12 cellular contexts compared by ENCODE assay signal in the genomic region with DNA sequence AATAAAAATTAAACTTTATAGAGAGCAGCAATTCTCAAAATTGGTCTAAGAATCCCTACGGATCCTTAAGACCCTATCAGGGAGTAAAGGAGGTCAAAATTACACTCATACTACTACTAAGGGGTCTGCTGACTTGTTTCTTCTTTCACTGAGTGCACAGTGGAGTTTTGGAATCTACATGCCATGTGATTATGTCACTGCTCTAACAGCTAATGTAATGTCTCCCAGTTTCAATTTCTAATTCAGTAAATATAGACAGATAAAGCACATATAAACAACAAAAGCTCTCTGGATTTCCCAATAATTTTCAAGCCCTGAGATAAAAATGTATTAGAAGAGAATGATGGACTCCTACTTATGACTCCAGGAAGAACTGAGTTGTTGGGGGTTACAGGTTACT.
DNase-seq lines count a peak whose midpoint lies in the region; ATAC-seq and TF ChIP-seq lines count a peak whose summit lies in the region.
"Had no signal": no experiment of that assay in that cellular context is flagged by ENCODE, and none has a peak within 500 bp of the region (broad histone marks: within the 10 kb centered on the region; RNA-seq: fewer than 3 reads in every experiment).

No MANE protein-coding gene starts in this region.

- H3K4me3 Mint-ChIP-seq in Calu3 (ENCODE audit: low read depth, unreplicated experiment), result no peak overlapping the region
- no peak overlapping the region for H3K4me3 Mint-ChIP-seq in activated naive CD8-positive, alpha-beta T cell treated with anti-CD3 and anti-CD28 coated beads, Interleukin-2, amount 10 ng/mL, durations not matched to agents 7 days and 5 days
- H3K4me3 Mint-ChIP-seq in mesothelial cell of epicardium, result no peak overlapping the region

- H3K27ac ChIP-seq in ACC112 (ENCODE audit: low read depth, low read length), result peak overlapping the region; percentile 14; the same call in 1 of the 2 replicates
- H3K27ac ChIP-seq: foreskin keratinocyte, psoas muscle had no signal

- in situ Hi-C loops in GM13977 (cut with MboI; ENCODE audit: low pct_unique_long_range_greater_than_20kb, low sequenced_read_pairs, unreplicated experiment), result no loop called here

- no peak for TF ChIP-seq CTCF in Calu3 (IDR thresholded peaks at IDR 0.05; ENCODE audit: unreplicated experiment)
- TF ChIP-seq CTCF in mesothelial cell of epicardium (IDR thresholded peaks at IDR 0.05; ENCODE audit: unreplicated experiment), result no peak
- TF ChIP-seq CTCF in GM13977 (IDR thresholded peaks at IDR 0.05; ENCODE audit: extremely low read depth, insufficient read depth, missing control alignments), result no peak

- H3K4me1 ChIP-seq in ACC112 (ENCODE audit: control insufficient read depth, insufficient read depth, low read length, unreplicated experiment), result peaks cover 19% of the 10 kb centered on the region
- H3K4me1 ChIP-seq: foreskin keratinocyte, psoas muscle had no signal

- CTCF ChIA-PET in Calu3 (lab: Charles Lee), result no interaction called here

- no peaks in the 10 kb centered on the region for H3K27me3 ChIP-seq in ACC112 (ENCODE audit: insufficient read depth, low read length)
- H3K27me3 ChIP-seq: adrenal gland, foreskin keratinocyte had no signal

- no peak for ATAC-seq in activated naive CD8-positive, alpha-beta T cell treated with anti-CD3 and anti-CD28 coated beads, Interleukin-2, amount 10 ng/mL, durations not matched to agents 7 days and 5 days (ENCODE audit: low read depth)
- ATAC-seq: foreskin keratinocyte, psoas muscle had no signal

- peaks cover 5% of the 10 kb centered on the region for H3K79me2 ChIP-seq in ACC112 (ENCODE audit: control insufficient read depth, insufficient read depth, low read length, unreplicated experiment)

- no peaks in the 10 kb centered on the region for H3K9me3 Mint-ChIP-seq in Calu3 (ENCODE audit: low read depth, unreplicated experiment)
- H3K9me3 Mint-ChIP-seq in activated naive CD8-positive, alpha-beta T cell treated with anti-CD3 and anti-CD28 coated beads, Interleukin-2, amount 10 ng/mL, durations not matched to agents 7 days and 5 days, result no peaks in the 10 kb centered on the region
- no peaks in the 10 kb centered on the region for H3K9me3 Mint-ChIP-seq in mesothelial cell of epicardium

- H3K36me3 Mint-ChIP-seq in Calu3 (ENCODE audit: insufficient read depth, unreplicated experiment) (peaks cover 41% of the 10 kb centered on the region), mesothelial cell of epicardium (peaks cover 58% of the 10 kb centered on the region)
- peaks cover 47% of the 10 kb centered on the region for H3K36me3 Mint-ChIP-seq in activated naive CD8-positive, alpha-beta T cell treated with anti-CD3 and anti-CD28 coated beads, Interleukin-2, amount 10 ng/mL, durations not matched to agents 7 days and 5 days

- H2AFZ ChIP-seq in ACC112 (ENCODE audit: low read length, unreplicated experiment), result no peak overlapping the region

- DNase-seq in Calu3, result no peak
- no peak for DNase-seq in activated naive CD8-positive, alpha-beta T cell treated with anti-CD3 and anti-CD28 coated beads, Interleukin-2, amount 10 ng/mL, durations not matched to agents 7 days and 5 days
- DNase-seq in mesothelial cell of epicardium (ENCODE audit: low spot score in 2 of 2, unreplicated experiment in 2 of 2), result no peak
- DNase-seq in NCI-H2171 (lab: John Stamatoyannopoulos, UW), result no peak
- DNase-seq in DMS79 (lab: John Stamatoyannopoulos, UW), result no peak
- no peak for DNase-seq in GM13977 (ENCODE audit: low spot score)
- DNase-seq: adrenal gland, foreskin keratinocyte, NCI-H1092, psoas muscle, SW 1271 had no signal

- H3K27ac Mint-ChIP-seq in Calu3 (ENCODE audit: unreplicated experiment) (peak overlapping the region; percentile 50), mesothelial cell of epicardium (peak overlapping the region; percentile 51)
- H3K27ac Mint-ChIP-seq in activated naive CD8-positive, alpha-beta T cell treated with anti-CD3 and anti-CD28 coated beads, Interleukin-2, amount 10 ng/mL, durations not matched to agents 7 days and 5 days, result peak overlapping the region; percentile 39

- intact Hi-C loops in Calu3 (cut with micrococcal nuclease; ENCODE audit: unreplicated experiment), result no loop called here

- H3K4me1 Mint-ChIP-seq in Calu3 (ENCODE audit: low read depth, unreplicated experiment), result no peaks in the 10 kb centered on the region
- H3K4me1 Mint-ChIP-seq in activated naive CD8-positive, alpha-beta T cell treated with anti-CD3 and anti-CD28 coated beads, Interleukin-2, amount 10 ng/mL, durations not matched to agents 7 days and 5 days, result peaks cover 19% of the 10 kb centered on the region
- peaks cover 5% of the 10 kb centered on the region for H3K4me1 Mint-ChIP-seq in mesothelial cell of epicardium

- POLR2A ChIA-PET in activated naive CD8-positive, alpha-beta T cell treated with anti-CD3 and anti-CD28 coated beads, Interleukin-2, amount 10 ng/mL, durations not matched to agents 7 days and 5 days (lab: Charles Lee), result no interaction called here

- BruUV-seq in Calu3 (replicated peaks; lab: Mats Ljungman, UMichigan), result no TSS peak

- H3K36me3 ChIP-seq in ACC112 (ENCODE audit: insufficient read depth, low read length), result peaks cover 15% of the 10 kb centered on the region

- no peaks in the 10 kb centered on the region for H3K27me3 Mint-ChIP-seq in Calu3 (ENCODE audit: unreplicated experiment)
- no peaks in the 10 kb centered on the region for H3K27me3 Mint-ChIP-seq in activated naive CD8-positive, alpha-beta T cell treated with anti-CD3 and anti-CD28 coated beads, Interleukin-2, amount 10 ng/mL, durations not matched to agents 7 days and 5 days
- H3K27me3 Mint-ChIP-seq in mesothelial cell of epicardium (ENCODE audit: low read depth), result no peaks in the 10 kb centered on the region

- no peak overlapping the region for H3K4me3 ChIP-seq in ACC112 (ENCODE audit: low read depth, low read length)
- H3K4me3 ChIP-seq: adrenal gland, psoas muscle had no signal
